Comparison of ENCODE assay signal across 2 cellular contexts in genomic region chr5:178269499-178269898, GRCh38.
A peak's percentile ranks its signal among the peaks of the same experiment; 100 is the strongest.
TF ChIP-seq lines count a peak whose summit lies in the region.

No MANE protein-coding gene starts in this region.

TF ChIP-seq in HEK293, 187 proteins besides CTCF, POLR2A, EP300 and RAD21 (continues in another document):
- TF ChIP-seq ZNF274 (IDR thresholded peaks at IDR 0.05; ENCODE audit: low read length) = no peak
- no peak for TF ChIP-seq ZNF274 (tag by site-specific recombination; IDR thresholded peaks at IDR 0.05; ENCODE audit: borderline replicate concordance)
- no peak for TF ChIP-seq ZNF175 (tag by site-specific recombination; IDR thresholded peaks at IDR 0.05)
- no peak for TF ChIP-seq PRDM2 (tag by site-specific recombination; IDR thresholded peaks at IDR 0.05; ENCODE audit: borderline replicate concordance)
- TF ChIP-seq ZBTB17 (tag by site-specific recombination; IDR thresholded peaks at IDR 0.05) = peak; percentile 99
- no peak for TF ChIP-seq ZNF148 (tag by site-specific recombination; IDR thresholded peaks at IDR 0.05; ENCODE audit: borderline replicate concordance)
- TF ChIP-seq ZNF202 (tag by site-specific recombination; IDR thresholded peaks at IDR 0.05; ENCODE audit: borderline replicate concordance) = peak; percentile 11; the same call in 1 of the 2 replicates
- peak; percentile 97 for TF ChIP-seq ZNF366 (tag by site-specific recombination; conservative IDR thresholded peaks at IDR 0.05)
- peak; percentile 50 for TF ChIP-seq ZFHX2 (tag by site-specific recombination; conservative IDR thresholded peaks at IDR 0.05)
- TF ChIP-seq ZNF621 (tag by site-specific recombination; IDR thresholded peaks at IDR 0.05) = no peak
- no peak for TF ChIP-seq ZNF623 (tag by site-specific recombination; IDR thresholded peaks at IDR 0.05)
- TF ChIP-seq SCRT2 (tag by site-specific recombination; IDR thresholded peaks at IDR 0.05) = no peak
- TF ChIP-seq KLF9 (tag by site-specific recombination; IDR thresholded peaks at IDR 0.05; ENCODE audit: low read depth) = no peak
- TF ChIP-seq RBAK (tag by site-specific recombination; IDR thresholded peaks at IDR 0.05) = no peak
- no peak for TF ChIP-seq ZNF571 (tag by site-specific recombination; IDR thresholded peaks at IDR 0.05)
- no peak for TF ChIP-seq BCL11A (tag by site-specific recombination; IDR thresholded peaks at IDR 0.05; ENCODE audit: low read depth)
- no peak for TF ChIP-seq KLF1 (tag by site-specific recombination; IDR thresholded peaks at IDR 0.05)
- TF ChIP-seq ZFP69B (tag by site-specific recombination; IDR thresholded peaks at IDR 0.05) = no peak
- TF ChIP-seq ZNF398 (tag by site-specific recombination; IDR thresholded peaks at IDR 0.05) = no peak

TF ChIP-seq in IMR-90, 13 proteins besides CTCF, POLR2A, EP300 and RAD21:
- no peak for TF ChIP-seq ELK1 (IDR thresholded peaks at IDR 0.05; ENCODE audit: borderline replicate concordance, low read depth, low read length)
- no peak for TF ChIP-seq FOS (IDR thresholded peaks at IDR 0.05; ENCODE audit: low read depth, low read length)
- no peak for TF ChIP-seq RFX5 (IDR thresholded peaks at IDR 0.05; ENCODE audit: low read depth, low read length)
- no peak for TF ChIP-seq MAFK (IDR thresholded peaks at IDR 0.05; ENCODE audit: low read depth, low read length)
